Comparison of ENCODE assay signal across 17 cellular contexts in genomic region chr13:23770428-23770827, GRCh38.
"Had no signal": no experiment of that assay in that cellular context is flagged by ENCODE, and none has a peak within 500 bp of the region (broad histone marks: within the 10 kb centered on the region; RNA-seq: fewer than 3 reads in every experiment).

No MANE protein-coding gene starts in this region.

- H3K9me3 Mint-ChIP-seq: activated naive CD4-positive, alpha-beta T cell treated with anti-CD3 and anti-CD28 coated beads, Interleukin-2, amount 50 U/mL, for 72 hours; activated T-cell treated with anti-CD3 and anti-CD28 coated beads, Interleukin-2, amount 50 U/mL, for 24 hours; brain; central memory CD8-positive, alpha-beta T cell; natural killer cell treated with Interleukin-12 subunit alpha and Interleukin-12 subunit beta and Interleukin-15 and Interleukin-18, amount 100 ng/mL, for 72 hours; stimulated activated naive CD8-positive, alpha-beta T cell treated with anti-CD3 and anti-CD28 coated beads, Interleukin-15, Interleukin-2, amounts not matched to agents 100 ng/mL and 50 ng/mL, for 24 hours had no signal

- H3K27ac ChIP-seq: testis had no signal

- H3K4me3 ChIP-seq: testis had no signal

- ATAC-seq: activated CD4-positive, CD25-positive, alpha-beta regulatory T cell treated with anti-CD3 and anti-CD28 coated beads, Interleukin-2, amount 50 U/mL, for 24 hours; activated naive CD4-positive, alpha-beta T cell treated with anti-CD3 and anti-CD28 coated beads, Interleukin-2, amount 50 U/mL, for 72 hours; left lobe of liver; natural killer cell treated with Interleukin-12 subunit alpha and Interleukin-12 subunit beta and Interleukin-15 and Interleukin-18, amount 100 ng/mL, for 72 hours had no signal

- H3K9me3 ChIP-seq: testis had no signal

- H3K36me3 Mint-ChIP-seq: activated naive CD4-positive, alpha-beta T cell treated with anti-CD3 and anti-CD28 coated beads, Interleukin-2, amount 50 U/mL, for 72 hours; brain; natural killer cell treated with Interleukin-12 subunit alpha and Interleukin-12 subunit beta and Interleukin-15 and Interleukin-18, amount 100 ng/mL, for 72 hours had no signal

- H3K27me3 ChIP-seq: testis had no signal

- DNase-seq: activated CD4-positive, alpha-beta T cell treated with anti-CD3 and anti-CD28 coated beads, Interleukin-2, amount 50 U/mL, for 4 hours; activated effector memory CD4-positive, alpha-beta T cell treated with Interleukin-2 at 50 U/mL for 16 hours; activated T-cell treated with anti-CD3 and anti-CD28 coated beads, Interleukin-2, amount 50 U/mL, for 24 hours; amniotic stem cell; cortex of kidney; glutamatergic neuron; mammary epithelial cell; stimulated activated CD4-positive, alpha-beta T cell treated with anti-CD3 and anti-CD28 coated beads, Interleukin-2, amount 100 ng/mL, for 48 hours; T-helper 2 cell; testis had no signal

- H3K4me1 ChIP-seq: testis had no signal

- H3K4me3 Mint-ChIP-seq: activated T-cell treated with anti-CD3 and anti-CD28 coated beads, Interleukin-2, amount 50 U/mL, for 24 hours; brain; central memory CD8-positive, alpha-beta T cell; natural killer cell treated with Interleukin-12 subunit alpha and Interleukin-12 subunit beta and Interleukin-15 and Interleukin-18, amount 100 ng/mL, for 72 hours; stimulated activated naive CD8-positive, alpha-beta T cell treated with anti-CD3 and anti-CD28 coated beads, Interleukin-15, Interleukin-2, amounts not matched to agents 100 ng/mL and 50 ng/mL, for 24 hours had no signal

- H3K27ac Mint-ChIP-seq: activated naive CD4-positive, alpha-beta T cell treated with anti-CD3 and anti-CD28 coated beads, Interleukin-2, amount 50 U/mL, for 72 hours; activated T-cell treated with anti-CD3 and anti-CD28 coated beads, Interleukin-2, amount 50 U/mL, for 24 hours; brain; natural killer cell treated with Interleukin-12 subunit alpha and Interleukin-12 subunit beta and Interleukin-15 and Interleukin-18, amount 100 ng/mL, for 72 hours; stimulated activated naive CD8-positive, alpha-beta T cell treated with anti-CD3 and anti-CD28 coated beads, Interleukin-15, Interleukin-2, amounts not matched to agents 100 ng/mL and 50 ng/mL, for 24 hours had no signal

- H3K27me3 Mint-ChIP-seq: activated T-cell treated with anti-CD3 and anti-CD28 coated beads, Interleukin-2, amount 50 U/mL, for 24 hours; brain; central memory CD8-positive, alpha-beta T cell; natural killer cell treated with Interleukin-12 subunit alpha and Interleukin-12 subunit beta and Interleukin-15 and Interleukin-18, amount 100 ng/mL, for 72 hours; stimulated activated naive CD8-positive, alpha-beta T cell treated with anti-CD3 and anti-CD28 coated beads, Interleukin-15, Interleukin-2, amounts not matched to agents 100 ng/mL and 50 ng/mL, for 24 hours had no signal
